15 cellular contexts compared by ENCODE assay signal in the genomic region with DNA sequence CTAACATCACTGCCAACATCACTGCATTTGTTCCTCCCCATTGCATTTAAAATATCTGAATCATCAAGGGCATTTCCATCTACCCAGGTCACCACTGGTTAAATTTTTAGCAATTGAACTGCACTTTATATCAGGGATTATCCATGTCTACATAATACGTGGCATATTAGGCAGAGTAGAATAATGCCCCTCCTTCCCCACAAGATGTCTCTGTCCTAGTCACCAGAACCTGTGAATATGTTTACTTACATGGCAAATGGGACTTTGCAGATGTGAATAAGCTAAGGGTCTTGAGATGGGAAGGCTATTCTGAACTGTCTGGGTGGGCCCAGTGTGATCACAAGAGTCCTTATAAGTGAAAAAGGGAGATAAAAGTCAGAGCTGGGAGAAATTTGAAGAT.
DNase-seq lines count a peak whose midpoint lies in the region; FAIRE-seq and TF ChIP-seq lines count a peak whose summit lies in the region.
"Had no signal": no experiment of that assay in that cellular context is flagged by ENCODE, and none has a peak within 500 bp of the region (broad histone marks: within the 10 kb centered on the region; RNA-seq: fewer than 3 reads in every experiment).

No MANE protein-coding gene starts in this region.

- H4K20me1 ChIP-seq in astrocyte (ENCODE audit: insufficient read depth, low read length), result no peaks in the 10 kb centered on the region

- TF ChIP-seq CTCF in astrocyte (IDR thresholded peaks at IDR 0.05; ENCODE audit: insufficient read depth, low read depth, low read length), result no peak
- TF ChIP-seq CTCF in retinal pigment epithelial cell (conservative IDR thresholded peaks at IDR 0.05; ENCODE audit: low read depth, low read length), result peak; percentile 11

- H3K36me3 ChIP-seq in astrocyte (ENCODE audit: insufficient read depth, low read length), result no peaks in the 10 kb centered on the region
- H3K36me3 ChIP-seq: heart left ventricle, tibial artery had no signal

- no peak overlapping the region for H3K4me2 ChIP-seq in astrocyte (ENCODE audit: low read length)
- H3K4me2 ChIP-seq: A549 had no signal

- no peaks in the 10 kb centered on the region for H3K36me3 Mint-ChIP-seq in astrocyte (ENCODE audit: low read depth, unreplicated experiment)
- H3K36me3 Mint-ChIP-seq: brain had no signal

- H3K9ac ChIP-seq in astrocyte (ENCODE audit: low read length), result no peak overlapping the region

- H3K27me3 ChIP-seq in astrocyte (ENCODE audit: insufficient read depth, low read length), result no peaks in the 10 kb centered on the region
- H3K27me3 ChIP-seq: heart left ventricle, tibial artery had no signal

- H3K4me3 ChIP-seq in astrocyte (ENCODE audit: insufficient read depth, low read depth, low read length) (no peak overlapping the region), retinal pigment epithelial cell (ENCODE audit: low read length) (no peak overlapping the region)
- H3K4me3 ChIP-seq: A549, heart left ventricle, tibial artery had no signal

- no peaks in the 10 kb centered on the region for H3K9me3 ChIP-seq in astrocyte (ENCODE audit: insufficient read depth, low read depth, low read length)
- H3K9me3 ChIP-seq: A549, heart left ventricle, tibial artery had no signal

- H3K27ac Mint-ChIP-seq in astrocyte (ENCODE audit: unreplicated experiment), result no peak overlapping the region
- H3K27ac Mint-ChIP-seq: activated CD8-positive, alpha-beta T cell treated with anti-CD3 and anti-CD28 coated beads, Interleukin-2, amount 10 ng/mL, durations not matched to agents 7 days and 5 days; brain; progenitor cell of endocrine pancreas had no signal

- H3K9me3 Mint-ChIP-seq in astrocyte (ENCODE audit: unreplicated experiment), result peaks cover 5% of the 10 kb centered on the region

- no peaks in the 10 kb centered on the region for H3K4me1 Mint-ChIP-seq in astrocyte (ENCODE audit: low read depth, unreplicated experiment)

- no peak overlapping the region for H2AFZ ChIP-seq in astrocyte (ENCODE audit: low read depth, low read length)

- no peak for FAIRE-seq in astrocyte (lab: Jason Lieb, UNC)
- FAIRE-seq: A549 had no signal

- peaks cover 4% of the 10 kb centered on the region for H3K27me3 Mint-ChIP-seq in astrocyte (ENCODE audit: low read depth, unreplicated experiment)

- peak; percentile 9 for DNase-seq in NCI-H82 (lab: John Stamatoyannopoulos, UW)
- no peak for DNase-seq in NCI-H82 treated with DMSO at 0.1 percent for 48 hours (lab: John Stamatoyannopoulos, UW; ENCODE audit: unreplicated experiment)
- peak; percentile 4 for DNase-seq in LHCN-M2 (ENCODE audit: low read depth)
- peak; percentile 3 for DNase-seq in astrocyte (ENCODE audit: low read depth)
- no peak for DNase-seq in retinal pigment epithelial cell (ENCODE audit: low read depth)
- DNase-seq in effector CD8-positive, alpha-beta T cell (lab: John Stamatoyannopoulos, UW), result no peak
- DNase-seq in stimulated activated CD4-positive, alpha-beta T cell treated with anti-CD3 and anti-CD28 coated beads, Interleukin-4, amount 100 ng/mL, for 4 hours, result no peak
- no peak for DNase-seq in hepatic stellate cell (ENCODE audit: low spot score)
- DNase-seq: activated CD8-positive, alpha-beta T cell treated with anti-CD3 and anti-CD28 coated beads, Interleukin-2, amount 10 ng/mL, durations not matched to agents 7 days and 5 days; activated gamma-delta T cell; heart left ventricle; tibial artery had no signal

- H3K4me3 Mint-ChIP-seq in astrocyte (ENCODE audit: unreplicated experiment), result no peak overlapping the region
- H3K4me3 Mint-ChIP-seq: activated CD8-positive, alpha-beta T cell treated with anti-CD3 and anti-CD28 coated beads, Interleukin-2, amount 10 ng/mL, durations not matched to agents 7 days and 5 days; brain had no signal

- no peak overlapping the region for H3K27ac ChIP-seq in astrocyte (ENCODE audit: low read depth, low read length)
- H3K27ac ChIP-seq: A549, heart left ventricle, tibial artery had no signal

- H3K79me2 ChIP-seq in astrocyte (ENCODE audit: insufficient read depth, low read length), result no peaks in the 10 kb centered on the region

- no peaks in the 10 kb centered on the region for H3K4me1 ChIP-seq in astrocyte (ENCODE audit: insufficient read depth, low read length)
- H3K4me1 ChIP-seq: A549, tibial artery had no signal

Comparison
In these comparisons a context has a peak if more than half of its experiments do, and no peak if none do; other contexts are left out.
1. DNase-seq: peak in NCI-H82 (single experiment), LHCN-M2 (single experiment) and astrocyte (single experiment); none in NCI-H82 treated with DMSO at 0.1 percent for 48 hours (single experiment), retinal pigment epithelial cell (single experiment), effector CD8-positive, alpha-beta T cell (single experiment), stimulated activated CD4-positive, alpha-beta T cell treated with anti-CD3 and anti-CD28 coated beads, Interleukin-4, amount 100 ng/mL, for 4 hours (0 of 2) and hepatic stellate cell (single experiment).